In genomic region chr20:44610313-44610965, GRCh38 we compare ENCODE assay signal across 8 cellular contexts. TPM values are rescaled to one million over a fixed set of nuclear protein-coding genes. Genes with fewer than 3 reads are reported as not detected.
A peak's percentile ranks its signal among the peaks of the same experiment; 100 is the strongest.
DNase-seq lines count a peak whose midpoint lies in the region; ATAC-seq and TF ChIP-seq lines count a peak whose summit lies in the region.

No MANE protein-coding gene starts in this region.

- H3K4me3 ChIP-seq in adipocyte (ENCODE audit: low read length) = no peak overlapping the region
- H3K4me3 ChIP-seq in naive thymus-derived CD4-positive, alpha-beta T cell (ENCODE audit: low read length) = peak overlapping the region; percentile 2

- POLR2A ChIA-PET in CD4-positive, alpha-beta T cell (lab: Charles Lee) = interaction anchor here (0.6 to 2.0 kb wide), 14 partner anchors 8 to 408 kb away, joined by 3 to 26 read pairs (median 5); partner anchors contain the start of genes ADA and SERINC3
- POLR2A ChIA-PET in naive thymus-derived CD4-positive, alpha-beta T cell (lab: Charles Lee) = interaction anchor here (0.5 to 2.6 kb wide), 13 partner anchors 8 to 803 kb away, joined by 3 to 19 read pairs (median 4); partner anchors contain the start of genes ADA and FITM2

- DNase-seq in CD4-positive, alpha-beta T cell = peak in 5 of 10 experiments; percentile 13 to 56 (median 16)
- DNase-seq in adipocyte (ENCODE audit: low read depth) (no peak), NCI-H510A treated with DMSO at 0.1 percent for 48 hours (lab: John Stamatoyannopoulos, UW) (no peak), anterior cingulate cortex (lab: John Stamatoyannopoulos, UW) (no peak), C1 segment of cervical spinal cord (lab: John Stamatoyannopoulos, UW) (no peak)
- peak in 6 of 9 donors; percentile 63 to 80 (median 70) for DNase-seq in naive thymus-derived CD4-positive, alpha-beta T cell

- peak; percentile 63 for ATAC-seq in CD4-positive, alpha-beta T cell (ENCODE audit: poor library complexity)
- ATAC-seq in HG03354 (IDR thresholded peaks at IDR 0.05; ENCODE audit: poor library complexity, severe bottlenecking, unreplicated experiment) (peak; percentile 20), GM19452 (IDR thresholded peaks at IDR 0.05; ENCODE audit: unreplicated experiment) (no peak)
- peak; percentile 74 for ATAC-seq in naive thymus-derived CD4-positive, alpha-beta T cell

- H3K9me3 Mint-ChIP-seq in CD4-positive, alpha-beta T cell = no peaks in the 10 kb centered on the region
- peaks cover 0 to 4% (median 0%) of the 10 kb centered on the region in 11 donors for H3K9me3 Mint-ChIP-seq in naive thymus-derived CD4-positive, alpha-beta T cell

- H3K4me3 Mint-ChIP-seq in CD4-positive, alpha-beta T cell = peak overlapping the region; percentile 83
- peak overlapping the region in 9 of 10 donors; percentile 53 to 86 (median 74) for H3K4me3 Mint-ChIP-seq in naive thymus-derived CD4-positive, alpha-beta T cell

- H3K27ac ChIP-seq in CD4-positive, alpha-beta T cell (ENCODE audit: low read depth, low read length) = peak overlapping the region; percentile 86
- peak overlapping the region; percentile 73 for H3K27ac ChIP-seq in naive thymus-derived CD4-positive, alpha-beta T cell (ENCODE audit: low read depth, low read length)

- H3K9me3 ChIP-seq in CD4-positive, alpha-beta T cell (ENCODE audit: control insufficient read depth, low read length) = no peaks in the 10 kb centered on the region
- H3K9me3 ChIP-seq in adipocyte (ENCODE audit: control insufficient read depth, low read length) = no peaks in the 10 kb centered on the region
- H3K9me3 ChIP-seq in naive thymus-derived CD4-positive, alpha-beta T cell (ENCODE audit: control insufficient read depth in 2 of 3, low read length in 3 of 3) = no peaks in the 10 kb centered on the region

- peaks cover 47% of the 10 kb centered on the region for H3K4me1 Mint-ChIP-seq in CD4-positive, alpha-beta T cell (ENCODE audit: low read depth)
- peaks cover 21 to 46% (median 32%) of the 10 kb centered on the region in 7 donors for H3K4me1 Mint-ChIP-seq in naive thymus-derived CD4-positive, alpha-beta T cell

- peaks cover 14% of the 10 kb centered on the region for H3K36me3 ChIP-seq in adipocyte (ENCODE audit: control insufficient read depth, insufficient read depth, low read length, severe bottlenecking)
- peaks cover 0 to 5% (median 0%) of the 10 kb centered on the region in 3 experiments for H3K36me3 ChIP-seq in naive thymus-derived CD4-positive, alpha-beta T cell (ENCODE audit: control insufficient read depth in 2 of 3, insufficient read depth in 3 of 3, low read length in 3 of 3)

- H3K27me3 Mint-ChIP-seq in CD4-positive, alpha-beta T cell = no peaks in the 10 kb centered on the region
- H3K27me3 Mint-ChIP-seq in naive thymus-derived CD4-positive, alpha-beta T cell = no peaks in the 10 kb centered on the region

- peak overlapping the region; percentile 54 for H3K9ac ChIP-seq in adipocyte (ENCODE audit: low read length)

- H3K36me3 Mint-ChIP-seq in CD4-positive, alpha-beta T cell (ENCODE audit: low read depth) = peaks cover 18% of the 10 kb centered on the region
- H3K36me3 Mint-ChIP-seq in naive thymus-derived CD4-positive, alpha-beta T cell = peaks cover 5 to 11% (median 9%) of the 10 kb centered on the region in 5 donors

- H3K4me1 ChIP-seq in adipocyte (ENCODE audit: control insufficient read depth, insufficient read depth, low read length) = peaks cover 48% of the 10 kb centered on the region
- peaks cover 14 to 32% of the 10 kb centered on the region in 2 donors for H3K4me1 ChIP-seq in naive thymus-derived CD4-positive, alpha-beta T cell (ENCODE audit: control insufficient read depth in 2 of 2, insufficient read depth in 2 of 2, low read length in 2 of 2)

- TF ChIP-seq CTCF in CD4-positive, alpha-beta T cell (IDR thresholded peaks at IDR 0.05) = no peak

- intact Hi-C loops in CD4-positive, alpha-beta T cell (cut with DNase I, micrococcal nuclease) = loop anchor here (1.0 to 10.0 kb wide), 12 partner anchors 42 to 396 kb away; partner anchors contain the start of genes FITM2 (in 2 of the 2), TTPAL (in 2 of the 2), ADA (in 1 of the 2) and SERINC3 (in 1 of the 2)
- intact Hi-C loops in naive thymus-derived CD4-positive, alpha-beta T cell (cut with micrococcal nuclease) = loop anchor here (1.0 to 10.0 kb wide), 15 partner anchors 34 to 494 kb away; partner anchors contain the start of genes TTPAL (in 2 of the 2), ADA (in 1 of the 2), FITM2 (in 1 of the 2) and SERINC3 (in 1 of the 2)

- no peaks in the 10 kb centered on the region for H3K27me3 ChIP-seq in CD4-positive, alpha-beta T cell (ENCODE audit: control insufficient read depth, insufficient read depth, low read length)
- no peaks in the 10 kb centered on the region for H3K27me3 ChIP-seq in adipocyte (replicated peaks; ENCODE audit: control insufficient read depth, insufficient read depth, low read length)
- H3K27me3 ChIP-seq in naive thymus-derived CD4-positive, alpha-beta T cell (ENCODE audit: control insufficient read depth in 2 of 2, insufficient read depth in 2 of 2, low read length in 2 of 2) = no peaks in the 10 kb centered on the region

- peak overlapping the region; percentile 98 for H3K27ac Mint-ChIP-seq in CD4-positive, alpha-beta T cell
- H3K27ac Mint-ChIP-seq in naive thymus-derived CD4-positive, alpha-beta T cell = peak overlapping the region; percentile 88 to 100 (median 98)

- CTCF ChIA-PET in CD4-positive, alpha-beta T cell (lab: Charles Lee) = interaction anchor here (0.6 to 2.9 kb wide), 18 partner anchors 8 to 392 kb away, joined by 3 to 14 read pairs (median 3); partner anchors contain the start of genes FITM2, SERINC3 and TTPAL
- CTCF ChIA-PET in naive thymus-derived CD4-positive, alpha-beta T cell (lab: Charles Lee) = interaction anchor here (0.5 to 3.3 kb wide), 31 partner anchors 8 to 753 kb away, joined by 3 to 23 read pairs (median 4); partner anchors contain the start of genes ADA, SYS1 and TTPAL

RNA-seq across cellular contexts. Expression of gene PKIG, which starts 28.1 kb away (rescaled TPM):
- 1 to 10 TPM; 1.7 to 2.4 TPM for total RNA-seq in CD4-positive, alpha-beta T cell
- 1 to 10 TPM; 1.9 to 6.0 (median 2.9) TPM for total RNA-seq in naive thymus-derived CD4-positive, alpha-beta T cell
- 1 to 10 TPM; 2.9 to 3.6 TPM for polyA plus RNA-seq in naive thymus-derived CD4-positive, alpha-beta T cell

RNA-seq across cellular contexts. Expression of gene ADA, which starts 41.1 kb away (rescaled TPM):
- 10 to 100 TPM; 31.7 to 32.8 TPM for total RNA-seq in CD4-positive, alpha-beta T cell
- total RNA-seq in naive thymus-derived CD4-positive, alpha-beta T cell = 100 to 1,000 TPM in 1 of 5 experiments, 10 to 100 TPM in 4; 26.1 to 103 (median 28.2) TPM
- polyA plus RNA-seq in naive thymus-derived CD4-positive, alpha-beta T cell = 10 to 100 TPM; 40.8 to 41.1 TPM

Comparison
In these comparisons a context has a peak if more than half of its experiments do, and no peak if none do; other contexts are left out.
1. DNase-seq: peak in naive thymus-derived CD4-positive, alpha-beta T cell (6 of 9); none in adipocyte (single experiment), NCI-H510A treated with DMSO at 0.1 percent for 48 hours (single experiment), anterior cingulate cortex (0 of 58) and C1 segment of cervical spinal cord (0 of 14).